Comparison of ENCODE assay signal across 21 cellular contexts in genomic region chr3:81045976-81046375, GRCh38.
DNase-seq lines count a peak whose midpoint lies in the region; ATAC-seq, FAIRE-seq and TF ChIP-seq lines count a peak whose summit lies in the region.
"Had no signal": no experiment of that assay in that cellular context is flagged by ENCODE, and none has a peak within 500 bp of the region (broad histone marks: within the 10 kb centered on the region; RNA-seq: fewer than 3 reads in every experiment).

No MANE protein-coding gene starts in this region.

- H2AFZ ChIP-seq in astrocyte (ENCODE audit: low read depth, low read length) = no peak overlapping the region

- no peaks in the 10 kb centered on the region for H4K20me1 ChIP-seq in astrocyte (ENCODE audit: insufficient read depth, low read length)

- H3K9ac ChIP-seq in astrocyte (ENCODE audit: low read length) = no peak overlapping the region

- H3K9me3 ChIP-seq in A549 (no peaks in the 10 kb centered on the region), astrocyte (ENCODE audit: insufficient read depth, low read depth, low read length) (no peaks in the 10 kb centered on the region)

- H3K9me3 Mint-ChIP-seq in astrocyte (ENCODE audit: unreplicated experiment) (no peaks in the 10 kb centered on the region), progenitor cell of endocrine pancreas (ENCODE audit: low read depth) (peaks cover 1% of the 10 kb centered on the region), HFFc6 (peaks cover 7% of the 10 kb centered on the region)

- POLR2A ChIA-PET in A549 (lab: Yijun Ruan, JAX) = no interaction called here

- WGBS in A549 (ENCODE audit: missing lambda C conversion rate) = 22% methylated on average over 1 of the region's 1 CpG

- H3K4me3 Mint-ChIP-seq in astrocyte (ENCODE audit: unreplicated experiment) (no peak overlapping the region), progenitor cell of endocrine pancreas (ENCODE audit: low read depth) (no peak overlapping the region), HFFc6 (no peak overlapping the region)
- H3K4me3 Mint-ChIP-seq: B cell; CD4-positive, alpha-beta T cell; IgD-negative memory B cell had no signal

- TF ChIP-seq CTCF in A549 (IDR thresholded peaks at IDR 0.05) (no peak), astrocyte (IDR thresholded peaks at IDR 0.05; ENCODE audit: insufficient read depth, low read depth, low read length) (no peak), progenitor cell of endocrine pancreas (IDR thresholded peaks at IDR 0.05; ENCODE audit: unreplicated experiment) (no peak), HFFc6 (IDR thresholded peaks at IDR 0.05) (no peak)

- H3K27ac ChIP-seq in A549 (no peak overlapping the region), astrocyte (ENCODE audit: low read depth, low read length) (no peak overlapping the region)
- H3K27ac ChIP-seq: 22Rv1, C4-2B had no signal

- DNase-seq in A549 (ENCODE audit: low read depth in 1 of 2, low spot score in 1 of 2) = no peak
- DNase-seq in ELR (ENCODE audit: low read depth) = peak; percentile 64
- DNase-seq in HTR-8/SVneo (ENCODE audit: insufficient read length, low spot score) = peak; percentile 2
- peak; percentile 30 for DNase-seq in astrocyte (ENCODE audit: low read depth)
- DNase-seq in progenitor cell of endocrine pancreas (ENCODE audit: low spot score, unreplicated experiment) = no peak
- no peak for DNase-seq in HFFc6
- no peak for DNase-seq in NCI-H187 treated with DMSO at 0.1 percent for 48 hours (lab: John Stamatoyannopoulos, UW)
- DNase-seq: CD4-positive, alpha-beta T cell; DMS153; DMS79; GF-D8; HCEC 1CT; Karpas-422; KBM-7 had no signal

- CTCF ChIA-PET in A549 (lab: Yijun Ruan, JAX) = no interaction called here

- peaks cover 11% of the 10 kb centered on the region for H3K4me1 Mint-ChIP-seq in astrocyte (ENCODE audit: low read depth, unreplicated experiment)
- no peaks in the 10 kb centered on the region for H3K4me1 Mint-ChIP-seq in progenitor cell of endocrine pancreas (ENCODE audit: low read depth)
- no peaks in the 10 kb centered on the region for H3K4me1 Mint-ChIP-seq in HFFc6 (ENCODE audit: low read depth)
- H3K4me1 Mint-ChIP-seq: B cell, IgD-negative memory B cell had no signal

- ATAC-seq in A549 (no peak), HG03469 (IDR thresholded peaks at IDR 0.05; ENCODE audit: unreplicated experiment) (no peak)
- ATAC-seq: HepG2 had no signal

- H3K27me3 Mint-ChIP-seq in astrocyte (ENCODE audit: low read depth, unreplicated experiment) = no peaks in the 10 kb centered on the region
- H3K27me3 Mint-ChIP-seq in progenitor cell of endocrine pancreas = no peaks in the 10 kb centered on the region
- H3K27me3 Mint-ChIP-seq in HFFc6 (ENCODE audit: insufficient read depth) = no peaks in the 10 kb centered on the region
- H3K27me3 Mint-ChIP-seq: B cell; CD4-positive, alpha-beta T cell; IgD-negative memory B cell had no signal

- H3K36me3 Mint-ChIP-seq in astrocyte (ENCODE audit: low read depth, unreplicated experiment) = no peaks in the 10 kb centered on the region
- H3K36me3 Mint-ChIP-seq in progenitor cell of endocrine pancreas (ENCODE audit: insufficient read depth) = no peaks in the 10 kb centered on the region
- no peaks in the 10 kb centered on the region for H3K36me3 Mint-ChIP-seq in HFFc6 (ENCODE audit: low read depth)
- H3K36me3 Mint-ChIP-seq: IgD-negative memory B cell had no signal

- H3K27me3 ChIP-seq in astrocyte (ENCODE audit: insufficient read depth, low read length) = no peaks in the 10 kb centered on the region

- no peak overlapping the region for H3K27ac Mint-ChIP-seq in astrocyte (ENCODE audit: unreplicated experiment)
- no peak overlapping the region for H3K27ac Mint-ChIP-seq in progenitor cell of endocrine pancreas
- no peak overlapping the region for H3K27ac Mint-ChIP-seq in HFFc6
- H3K27ac Mint-ChIP-seq: B cell; CD4-positive, alpha-beta T cell; IgD-negative memory B cell had no signal

- H3K4me1 ChIP-seq in A549 = no peaks in the 10 kb centered on the region
- no peaks in the 10 kb centered on the region for H3K4me1 ChIP-seq in astrocyte (ENCODE audit: insufficient read depth, low read length)

- H3K4me2 ChIP-seq in A549 (no peak overlapping the region), astrocyte (ENCODE audit: low read length) (no peak overlapping the region)

- no peak for TF ChIP-seq RAD21 in A549 (conservative IDR thresholded peaks at IDR 0.05 in 1 of 2, IDR thresholded peaks at IDR 0.05 in 1 of 2)

- no peaks in the 10 kb centered on the region for H3K79me2 ChIP-seq in astrocyte (ENCODE audit: insufficient read depth, low read length)

- TF ChIP-seq EP300 in A549 (IDR thresholded peaks at IDR 0.05) = no peak

- FAIRE-seq in A549 (lab: Jason Lieb, UNC) (peak; percentile 23), HTR-8/SVneo (lab: Jason Lieb, UNC) (no peak), astrocyte (lab: Jason Lieb, UNC) (no peak)
- FAIRE-seq: H54, HepG2 had no signal

- no peak for TF ChIP-seq POLR2A in A549 (IDR thresholded peaks at IDR 0.05; ENCODE audit: low read length)

- no peaks in the 10 kb centered on the region for H3K36me3 ChIP-seq in astrocyte (ENCODE audit: insufficient read depth, low read length)

- no peak overlapping the region for H3K4me3 ChIP-seq in A549
- no peak overlapping the region for H3K4me3 ChIP-seq in astrocyte (ENCODE audit: insufficient read depth, low read depth, low read length)

TF ChIP-seq in A549, 52 proteins besides CTCF, POLR2A, EP300 and RAD21:
- TF ChIP-seq HOXB13 (CRISPR knock-in tag; IDR thresholded peaks at IDR 0.05; ENCODE audit: low read depth) (no peak), HES2 (IDR thresholded peaks at IDR 0.05) (no peak), CEBPB (IDR thresholded peaks at IDR 0.05) (no peak)

Comparison
In these comparisons a context has a peak if more than half of its experiments do, and no peak if none do; other contexts are left out.
1. DNase-seq: peak in ELR (single experiment), HTR-8/SVneo (single experiment) and astrocyte (single experiment); none in A549 (0 of 2), progenitor cell of endocrine pancreas (single experiment), HFFc6 (single experiment) and NCI-H187 treated with DMSO at 0.1 percent for 48 hours (single experiment).